In genomic region chr3:33751320-33751719, GRCh38 we compare ENCODE assay signal across 19 cellular contexts. TPM values are rescaled to one million over a fixed set of nuclear protein-coding genes. Genes with fewer than 3 reads are reported as not detected.
A peak's percentile ranks its signal among the peaks of the same experiment; 100 is the strongest.
DNase-seq lines count a peak whose midpoint lies in the region; ATAC-seq and TF ChIP-seq lines count a peak whose summit lies in the region.
"Had no signal": no experiment of that assay in that cellular context is flagged by ENCODE, and none has a peak within 500 bp of the region (broad histone marks: within the 10 kb centered on the region; RNA-seq: fewer than 3 reads in every experiment).

No MANE protein-coding gene starts in this region.

- CTCF ChIA-PET in activated CD4-positive, alpha-beta T cell treated with anti-CD3 and anti-CD28 coated beads for 36 hours (lab: Charles Lee), result interaction anchor here (0.7 kb wide), 1 partner anchor 178 kb away, joined by 3 read pairs; no protein-coding TSS in a partner anchor
- CTCF ChIA-PET in mammary epithelial cell (lab: Charles Lee; ENCODE audit: low non-redundant PET), result no interaction called here

- intact Hi-C loops in activated CD4-positive, alpha-beta T cell treated with anti-CD3 and anti-CD28 coated beads for 36 hours (cut with DNase I, micrococcal nuclease), result no loop called here
- intact Hi-C loops in mammary epithelial cell (cut with micrococcal nuclease) (no loop called here), head of caudate nucleus (cut with DNase I) (no loop called here)

- no peak overlapping the region for H3K27ac Mint-ChIP-seq in activated CD4-positive, alpha-beta T cell treated with anti-CD3 and anti-CD28 coated beads for 36 hours
- H3K27ac Mint-ChIP-seq: CD8-positive, alpha-beta memory T cell; GM23338; HFFc6 had no signal

- no TSS peak for BruUV-seq in mammary epithelial cell (replicated peaks; lab: Mats Ljungman, UMichigan)

- in situ Hi-C loops in mammary epithelial cell (cut with MboI; ENCODE audit: low sequenced_read_pairs in 2 of 2), result no loop called here

- no peak for TF ChIP-seq CTCF in mammary epithelial cell (conservative IDR thresholded peaks at IDR 0.05 in 1 of 2, IDR thresholded peaks at IDR 0.05 in 1 of 2; ENCODE audit: extremely low read depth in 1 of 2, insufficient read depth in 1 of 2, low read depth in 1 of 2, low read length in 2 of 2)

- no peak overlapping the region for H3K4me3 Mint-ChIP-seq in activated CD4-positive, alpha-beta T cell treated with anti-CD3 and anti-CD28 coated beads for 36 hours
- H3K4me3 Mint-ChIP-seq: CD8-positive, alpha-beta memory T cell; GM23338; HFFc6 had no signal

- H3K4me2 ChIP-seq in mammary epithelial cell (ENCODE audit: insufficient read depth, low read depth, low read length) (no peak overlapping the region), skeletal muscle satellite cell (ENCODE audit: low read length) (peak overlapping the region; percentile 11), Karpas-422 (ENCODE audit: low read depth, low read length, poor library complexity, severe bottlenecking) (no peak overlapping the region)
- H3K4me2 ChIP-seq: BLaER1, GM23338 had no signal

- H2AFZ ChIP-seq in mammary epithelial cell (ENCODE audit: low read depth, low read length) (no peak overlapping the region), Karpas-422 (ENCODE audit: low read length) (no peak overlapping the region)
- H2AFZ ChIP-seq: GM23338 had no signal

- H3K9me2 ChIP-seq in Karpas-422 (replicated peaks; ENCODE audit: insufficient read depth, low read length), result no peaks in the 10 kb centered on the region

- no peaks in the 10 kb centered on the region for H4K20me1 ChIP-seq in mammary epithelial cell (ENCODE audit: insufficient read depth, low read length)
- no peaks in the 10 kb centered on the region for H4K20me1 ChIP-seq in Karpas-422 (ENCODE audit: insufficient read depth, low read depth, low read length)
- H4K20me1 ChIP-seq: BLaER1 had no signal

- no peak for DNase-seq in activated CD4-positive, alpha-beta T cell treated with anti-CD3 and anti-CD28 coated beads for 36 hours
- DNase-seq in activated CD4-positive, alpha-beta T cell treated with anti-CD3 and anti-CD28 coated beads, Interleukin-2, amount 50 U/mL, for 48 hours, result no peak
- DNase-seq in LHCN-M2 (ENCODE audit: low read depth) (peak; percentile 53), mammary epithelial cell (peak; percentile 13), NCI-H226 (no peak), Karpas-422 (no peak), head of caudate nucleus (no peak)
- DNase-seq: CD8-positive, alpha-beta memory T cell; DMS79 treated with DMSO at 0.1 percent for 48 hours; HFFc6; MV-4-11; NCI-H1417; NCI-H187 treated with DMSO at 0.1 percent for 48 hours; NK-92 treated with Interleukin-12 subunit alpha and Interleukin-12 subunit beta, amount 100 ng/mL, for 24 hours; SHP77 treated with DMSO at 0.1 percent for 48 hours had no signal

- no peaks in the 10 kb centered on the region for H3K27me3 ChIP-seq in mammary epithelial cell (ENCODE audit: insufficient read depth, low read length)
- H3K27me3 ChIP-seq in skeletal muscle satellite cell (ENCODE audit: control insufficient read depth, insufficient read depth, low read length), result no peaks in the 10 kb centered on the region
- no peaks in the 10 kb centered on the region for H3K27me3 ChIP-seq in Karpas-422 (ENCODE audit: low read length)
- H3K27me3 ChIP-seq: BLaER1 had no signal

- H3K27ac ChIP-seq in mammary epithelial cell (ENCODE audit: insufficient read depth, low read depth, low read length) (no peak overlapping the region), Karpas-422 (ENCODE audit: low read length) (no peak overlapping the region)
- H3K27ac ChIP-seq: BLaER1 had no signal

- peaks cover 19% of the 10 kb centered on the region for H3K9me3 ChIP-seq in mammary epithelial cell (replicated peaks; ENCODE audit: insufficient read depth, low read length)
- H3K9me3 ChIP-seq in skeletal muscle satellite cell (replicated peaks; ENCODE audit: low read length), result no peaks in the 10 kb centered on the region
- no peaks in the 10 kb centered on the region; the same call in 1 of the 2 replicates for H3K9me3 ChIP-seq in Karpas-422 (ENCODE audit: low read length)

- ATAC-seq in activated CD4-positive, alpha-beta T cell treated with anti-CD3 and anti-CD28 coated beads for 36 hours, result peak; percentile 53
- ATAC-seq: GM23338, HepG2 had no signal

- 94% methylated on average over 2 of the region's 2 CpGs for WGBS in mammary epithelial cell (ENCODE audit: low coverage, missing lambda C conversion rate)

- dilution Hi-C loops in mammary epithelial cell (cut with HindIII; ENCODE audit: low sequenced_read_pairs), result no loop called here

- peaks cover 6% of the 10 kb centered on the region for H3K4me1 ChIP-seq in mammary epithelial cell (ENCODE audit: insufficient read depth, low read length)
- peaks cover 19% of the 10 kb centered on the region for H3K4me1 ChIP-seq in skeletal muscle satellite cell (ENCODE audit: control insufficient read depth, insufficient read depth, low read length)
- peaks cover 10% of the 10 kb centered on the region for H3K4me1 ChIP-seq in Karpas-422 (ENCODE audit: low read length)

- peaks cover 2% of the 10 kb centered on the region for H3K36me3 Mint-ChIP-seq in activated CD4-positive, alpha-beta T cell treated with anti-CD3 and anti-CD28 coated beads for 36 hours (ENCODE audit: low read depth)

- H3K79me2 ChIP-seq in mammary epithelial cell (ENCODE audit: insufficient read depth, low read length) (no peaks in the 10 kb centered on the region), Karpas-422 (ENCODE audit: low read length) (no peaks in the 10 kb centered on the region)

- POLR2A ChIA-PET in activated CD4-positive, alpha-beta T cell treated with anti-CD3 and anti-CD28 coated beads for 36 hours (lab: Charles Lee), result no interaction called here

- no peaks in the 10 kb centered on the region for H3K36me3 ChIP-seq in mammary epithelial cell (ENCODE audit: insufficient read depth, low read length)
- H3K36me3 ChIP-seq in skeletal muscle satellite cell (ENCODE audit: insufficient read depth, low read length), result no peaks in the 10 kb centered on the region
- H3K36me3 ChIP-seq in Karpas-422 (ENCODE audit: insufficient read depth, low read length), result no peaks in the 10 kb centered on the region
- H3K36me3 ChIP-seq: BLaER1 had no signal

- no peak overlapping the region for H3K4me3 ChIP-seq in mammary epithelial cell (replicated peaks in 1 of 3; ENCODE audit: insufficient read depth in 1 of 3, low read depth in 2 of 3, low read length in 3 of 3)
- no peak overlapping the region for H3K4me3 ChIP-seq in skeletal muscle satellite cell (ENCODE audit: low read length)
- H3K4me3 ChIP-seq in Karpas-422 (ENCODE audit: low read length), result no peak overlapping the region
- H3K4me3 ChIP-seq: BLaER1, GM23338 had no signal

- H3K9me3 Mint-ChIP-seq in activated CD4-positive, alpha-beta T cell treated with anti-CD3 and anti-CD28 coated beads for 36 hours (ENCODE audit: low read depth), result peaks cover 9% of the 10 kb centered on the region

- H3K9ac ChIP-seq in mammary epithelial cell (ENCODE audit: insufficient read depth, low read length) (no peak overlapping the region), skeletal muscle satellite cell (ENCODE audit: low read depth, low read length) (no peak overlapping the region), Karpas-422 (ENCODE audit: low read length) (no peak overlapping the region)
- H3K9ac ChIP-seq: BLaER1 had no signal

- H3K4me1 Mint-ChIP-seq in activated CD4-positive, alpha-beta T cell treated with anti-CD3 and anti-CD28 coated beads for 36 hours, result peaks cover 5% of the 10 kb centered on the region
- H3K4me1 Mint-ChIP-seq: CD8-positive, alpha-beta memory T cell had no signal

- peaks cover 2% of the 10 kb centered on the region for H3K27me3 Mint-ChIP-seq in activated CD4-positive, alpha-beta T cell treated with anti-CD3 and anti-CD28 coated beads for 36 hours

RNA-seq across cellular contexts. Expression of gene CLASP2, which starts 33.3 kb away (rescaled TPM):
- 10 to 100 TPM; 45.5 to 68.5 TPM for total RNA-seq in activated CD4-positive, alpha-beta T cell treated with anti-CD3 and anti-CD28 coated beads for 36 hours
- 52.0 and 66.8 TPM in 2 replicates for total RNA-seq in LHCN-M2 (2014; rRNA removed)
- 10.5 TPM for polyA plus RNA-seq in LHCN-M2 (2012)
- total RNA-seq in mammary epithelial cell, result 10 to 100 TPM; 50.7 to 54.8 TPM
- polyA plus RNA-seq in mammary epithelial cell, result 18.1 TPM
- polyA minus RNA-seq in mammary epithelial cell, result 28.5 TPM
- total RNA-seq in skeletal muscle satellite cell (2012; rRNA removed), result 35.0 and 35.6 TPM in 2 replicates
- total RNA-seq in Karpas-422 (2014; rRNA removed; shearing (Covaris generic); ENCODE audit: low replicate concordance), result 115 and 157 TPM in 2 replicates

RNA-seq across cellular contexts. Expression of gene PDCD6IP, which starts 47.1 kb away (rescaled TPM):
- total RNA-seq in activated CD4-positive, alpha-beta T cell treated with anti-CD3 and anti-CD28 coated beads for 36 hours, result 100 to 1,000 TPM; 141 to 150 TPM
- total RNA-seq in LHCN-M2 (2014; rRNA removed) (144 and 202 TPM in 2 replicates), mammary epithelial cell (100 to 1,000 TPM; 264 to 276 TPM)
- 82.8 TPM for polyA plus RNA-seq in LHCN-M2 (2012)
- 76.2 TPM for polyA plus RNA-seq in mammary epithelial cell
- polyA minus RNA-seq in mammary epithelial cell, result 177 TPM
- total RNA-seq in skeletal muscle satellite cell (2012; rRNA removed), result 226 and 272 TPM in 2 replicates
- 169 and 179 TPM in 2 replicates for total RNA-seq in Karpas-422 (2014; rRNA removed; shearing (Covaris generic); ENCODE audit: low replicate concordance)

Comparison
In these comparisons a context has a peak if more than half of its experiments do, and no peak if none do; other contexts are left out.
1. DNase-seq: peak in LHCN-M2 (single experiment) and mammary epithelial cell (single experiment); none in activated CD4-positive, alpha-beta T cell treated with anti-CD3 and anti-CD28 coated beads for 36 hours (single experiment), activated CD4-positive, alpha-beta T cell treated with anti-CD3 and anti-CD28 coated beads, Interleukin-2, amount 50 U/mL, for 48 hours (0 of 2), NCI-H226 (single experiment), Karpas-422 (single experiment) and head of caudate nucleus (0 of 42).